ENCODE assay signal across 13 cellular contexts in the genomic region with DNA sequence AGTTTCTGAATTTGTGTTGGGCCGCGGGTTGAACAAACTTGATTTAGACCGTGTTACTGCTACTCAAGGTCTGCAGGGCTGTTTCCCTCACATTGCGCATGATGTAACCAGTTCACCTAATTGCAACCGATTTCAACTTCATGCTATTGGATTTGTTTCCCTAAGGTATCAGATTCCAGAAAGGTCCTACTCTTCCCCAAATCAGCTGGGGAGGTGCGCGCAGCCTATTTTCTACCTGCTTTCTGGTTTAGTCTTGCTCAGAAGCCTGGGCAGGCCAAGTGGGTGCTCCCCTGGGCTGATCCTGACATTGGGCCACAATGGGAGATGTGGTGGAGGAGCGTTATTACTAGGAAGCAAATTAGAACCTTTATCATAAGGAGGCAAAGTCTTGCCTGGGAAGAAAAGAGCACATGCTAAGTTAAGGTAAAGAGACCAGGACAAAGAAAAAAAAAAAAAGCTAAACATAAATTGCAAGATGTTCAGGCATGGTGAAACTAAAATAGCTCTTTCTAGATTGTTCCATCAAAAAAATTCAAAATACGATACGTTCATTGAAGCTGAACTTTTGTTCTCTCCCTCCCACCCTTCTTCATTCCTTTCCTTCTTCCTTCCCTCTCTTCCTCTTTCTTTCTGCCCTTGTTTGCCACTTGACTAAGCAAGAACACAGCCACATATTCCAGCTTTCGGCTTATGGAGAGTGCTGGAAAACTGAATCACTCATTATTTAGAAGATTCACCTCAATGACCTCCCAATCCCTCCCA.
"Had no signal": no experiment of that assay in that cellular context is flagged by ENCODE, and none has a peak within 500 bp of the region (broad histone marks: within the 10 kb centered on the region; RNA-seq: fewer than 3 reads in every experiment).

No MANE protein-coding gene starts in this region.

- H3K27me3 ChIP-seq: esophagus muscularis mucosa, right atrium auricular region, upper lobe of right lung had no signal

- H3K27ac ChIP-seq: esophagus muscularis mucosa, right atrium auricular region, upper lobe of right lung had no signal

- H3K4me3 ChIP-seq: esophagus muscularis mucosa, lung, right atrium auricular region, upper lobe of right lung had no signal

- H3K9me3 ChIP-seq: esophagus muscularis mucosa, right atrium auricular region, upper lobe of right lung had no signal

- H3K36me3 ChIP-seq: esophagus muscularis mucosa, right atrium auricular region, upper lobe of right lung had no signal

- FAIRE-seq: bronchial epithelial cell had no signal

- DNase-seq: activated CD4-positive, alpha-beta memory T cell treated with anti-CD3 and anti-CD28 coated beads, Interleukin-2, amount 10 ng/mL, durations not matched to agents 7 days and 5 days; activated CD4-positive, alpha-beta T cell treated with anti-CD3 and anti-CD28 coated beads for 1 hour; activated gamma-delta T cell; activated T-cell treated with anti-CD3 and anti-CD28 coated beads, Interleukin-2, amount 50 U/mL, for 48 hours; naive thymus-derived CD4-positive, alpha-beta T cell; posterior cingulate gyrus; stimulated activated naive B cell treated with anti-CD40 and anti-IgM and Interleukin-4, amounts not matched to agents 10 μg/mL and 1 μg/mL and 100 μg/mL, for 72 hours; substantia nigra; upper lobe of right lung had no signal

- H3K4me1 ChIP-seq: upper lobe of right lung had no signal
